In genomic region chr5:56631719-56632118, GRCh38 we compare ENCODE assay signal across 16 cellular contexts.
A peak's percentile ranks its signal among the peaks of the same experiment; 100 is the strongest.
DNase-seq lines count a peak whose midpoint lies in the region; ATAC-seq and TF ChIP-seq lines count a peak whose summit lies in the region.
"Had no signal": no experiment of that assay in that cellular context is flagged by ENCODE, and none has a peak within 500 bp of the region (broad histone marks: within the 10 kb centered on the region; RNA-seq: fewer than 3 reads in every experiment).

No MANE protein-coding gene starts in this region.

- TF ChIP-seq CTCF in colonic mucosa (IDR thresholded peaks at IDR 0.05), result no peak

- DNase-seq in NCI-H345 (lab: John Stamatoyannopoulos, UW) (peak; percentile 51), NCI-H345 treated with DMSO at 0.1 percent for 48 hours (lab: John Stamatoyannopoulos, UW; ENCODE audit: unreplicated experiment) (no peak), KBM-7 (peak; percentile 37), NCI-H69 (lab: John Stamatoyannopoulos, UW) (peak; percentile 90), colonic mucosa (no peak), NK-92 (lab: John Stamatoyannopoulos, UW; ENCODE audit: unreplicated experiment) (no peak)
- DNase-seq: C1 segment of cervical spinal cord, DND-41, H7, IMR-90, NCI-H1092 treated with DMSO at 0.1 percent for 48 hours, NCI-H1694 treated with DMSO at 0.1 percent for 48 hours, RPMI8226 had no signal

- H3K36me3 ChIP-seq in colonic mucosa, result no peaks in the 10 kb centered on the region
- H3K36me3 ChIP-seq: SJSA1 had no signal

- H3K9ac ChIP-seq in colonic mucosa (ENCODE audit: low read depth in 2 of 2, low read length in 2 of 2), result no peak overlapping the region

- H3K27me3 ChIP-seq in colonic mucosa, result no peaks in the 10 kb centered on the region
- H3K27me3 ChIP-seq: SJSA1 had no signal

- peak; percentile 18 for ATAC-seq in esophagus mucosa
- no peak for ATAC-seq in GM21619 (IDR thresholded peaks at IDR 0.05; ENCODE audit: unreplicated experiment)

- no peaks in the 10 kb centered on the region for H3K9me3 ChIP-seq in colonic mucosa
- H3K9me3 ChIP-seq: SJSA1 had no signal

- no peak overlapping the region for H3K27ac ChIP-seq in colonic mucosa
- H3K27ac ChIP-seq: SJSA1 had no signal

- H3K4me3 ChIP-seq in colonic mucosa, result no peak overlapping the region
- H3K4me3 ChIP-seq: SJSA1 had no signal

- intact Hi-C loops in colonic mucosa (cut with DNase I), result no loop called here

- in situ Hi-C loops in KBM-7 (cut with MboI; ENCODE audit: low pct_unique_long_range_greater_than_20kb, low sequenced_read_pairs), result no loop called here

- H3K4me1 ChIP-seq in colonic mucosa, result no peaks in the 10 kb centered on the region

Comparison
In these comparisons a context has a peak if more than half of its experiments do, and no peak if none do; other contexts are left out.
1. DNase-seq: peak in NCI-H345 (single experiment), KBM-7 (single experiment) and NCI-H69 (single experiment); none in NCI-H345 treated with DMSO at 0.1 percent for 48 hours (single experiment), colonic mucosa (single experiment) and NK-92 (single experiment).